24 cellular contexts compared by ENCODE assay signal in genomic region chr18:8235916-8236315, GRCh38.
"Had no signal": no experiment of that assay in that cellular context is flagged by ENCODE, and none has a peak within 500 bp of the region (broad histone marks: within the 10 kb centered on the region; RNA-seq: fewer than 3 reads in every experiment).

No MANE protein-coding gene starts in this region.

- H3K9me3 ChIP-seq: ovary, tibial nerve, vagina had no signal

- H3K9me3 Mint-ChIP-seq: type B pancreatic cell had no signal

- H3K27me3 ChIP-seq: ovary, right atrium auricular region, right lobe of liver, tibial nerve, vagina had no signal

- H3K36me3 Mint-ChIP-seq: naive B cell; natural killer cell; stimulated activated memory B cell treated with anti-CD40 and anti-IgM and Interleukin-4, amounts not matched to agents 10 μg/mL and 1 μg/mL and 100 μg/mL, for 72 hours; type B pancreatic cell had no signal

- H3K4me1 Mint-ChIP-seq: mesothelial cell of epicardium; naive B cell; natural killer cell; stimulated activated memory B cell treated with anti-CD40 and anti-IgM and Interleukin-4, amounts not matched to agents 10 μg/mL and 1 μg/mL and 100 μg/mL, for 72 hours; stimulated activated naive CD8-positive, alpha-beta T cell treated with anti-CD3 and anti-CD28 coated beads, Interleukin-15, amount 100 ng/mL, for 72 hours had no signal

- H3K4me3 Mint-ChIP-seq: mesothelial cell of epicardium; naive B cell; natural killer cell; nephron progenitor cell; stimulated activated memory B cell treated with anti-CD40 and anti-IgM and Interleukin-4, amounts not matched to agents 10 μg/mL and 1 μg/mL and 100 μg/mL, for 72 hours; stimulated activated naive CD8-positive, alpha-beta T cell treated with anti-CD3 and anti-CD28 coated beads, Interleukin-15, amount 100 ng/mL, for 72 hours; type B pancreatic cell had no signal

- H3K36me3 ChIP-seq: left ventricle myocardium inferior, ovary, right atrium auricular region, right lobe of liver, vagina had no signal

- H3K27ac ChIP-seq: left ventricle myocardium inferior, ovary, right atrium auricular region, right lobe of liver, tibial nerve, vagina had no signal

- DNase-seq: islet precursor cell; left ventricle myocardium inferior; mesendoderm; naive B cell; natural killer cell; nephron progenitor cell; ovary; right lobe of liver; stimulated activated CD4-positive, alpha-beta T cell treated with anti-CD3 and anti-CD28 coated beads, Interleukin-1b, Interleukin-23, amount 100 ng/mL, for 48 hours; stimulated activated CD4-positive, alpha-beta T cell treated with anti-CD3 and anti-CD28 coated beads, Interleukin-2, amount 100 ng/mL, for 48 hours; stimulated activated CD4-positive, alpha-beta T cell treated with anti-CD3 and anti-CD28 coated beads, Interleukin-4, amount 100 ng/mL, for 4 hours; stimulated activated CD8-positive, alpha-beta memory T cell treated with anti-CD3 and anti-CD28 coated beads, Interleukin-4, amount 100 ng/mL, for 48 hours; stimulated activated naive CD4-positive, alpha-beta T cell treated with Interleukin-2 at 50 U/mL for 16 hours; stimulated activated naive CD8-positive, alpha-beta T cell treated with anti-CD3 and anti-CD28 coated beads, Interleukin-15, amount 100 ng/mL, for 72 hours; substantia nigra had no signal

- H3K4me1 ChIP-seq: left ventricle myocardium inferior, right lobe of liver, tibial nerve, vagina had no signal

- H3K4me3 ChIP-seq: left ventricle myocardium inferior, lung, ovary, right atrium auricular region, right lobe of liver, smooth muscle cell, tibial nerve, vagina had no signal

- H3K27ac Mint-ChIP-seq: mesothelial cell of epicardium; naive B cell; natural killer cell; nephron progenitor cell; progenitor cell of endocrine pancreas; stimulated activated memory B cell treated with anti-CD40 and anti-IgM and Interleukin-4, amounts not matched to agents 10 μg/mL and 1 μg/mL and 100 μg/mL, for 72 hours; stimulated activated naive CD8-positive, alpha-beta T cell treated with anti-CD3 and anti-CD28 coated beads, Interleukin-15, amount 100 ng/mL, for 72 hours; type B pancreatic cell had no signal

- ATAC-seq: natural killer cell; right lobe of liver; stimulated activated memory B cell treated with anti-CD40 and anti-IgM and Interleukin-4, amounts not matched to agents 10 μg/mL and 1 μg/mL and 100 μg/mL, for 72 hours; stimulated activated naive CD8-positive, alpha-beta T cell treated with anti-CD3 and anti-CD28 coated beads, Interleukin-15, amount 100 ng/mL, for 72 hours had no signal

- H3K27me3 Mint-ChIP-seq: progenitor cell of endocrine pancreas; stimulated activated memory B cell treated with anti-CD40 and anti-IgM and Interleukin-4, amounts not matched to agents 10 μg/mL and 1 μg/mL and 100 μg/mL, for 72 hours; stimulated activated naive CD8-positive, alpha-beta T cell treated with anti-CD3 and anti-CD28 coated beads, Interleukin-15, amount 100 ng/mL, for 72 hours; type B pancreatic cell had no signal
